1 cellular context compared by ENCODE assay signal in the genomic region with DNA sequence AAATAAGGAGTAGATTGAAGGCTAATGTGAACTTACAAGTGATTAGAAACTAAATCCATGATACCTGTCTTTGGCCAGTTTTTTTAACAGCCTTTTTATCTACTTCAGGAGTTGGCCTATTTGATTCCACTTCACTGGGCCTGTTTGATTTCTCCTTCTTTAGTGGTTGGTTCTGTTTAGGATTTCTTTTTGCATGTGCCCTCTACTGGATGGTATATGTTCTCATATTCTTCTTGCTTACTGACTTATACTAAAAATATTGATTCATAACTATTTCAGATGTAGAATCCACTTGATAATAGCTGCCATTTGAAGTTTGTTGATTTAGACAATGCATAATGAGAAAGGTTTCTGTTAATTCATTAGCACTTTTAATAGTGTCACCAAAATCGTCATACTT.
TF ChIP-seq lines count a peak whose summit lies in the region.

No MANE protein-coding gene starts in this region.

TF ChIP-seq in WTC11, 78 proteins besides CTCF, POLR2A, EP300 and RAD21 (continued from another document):
- TF ChIP-seq, protein P1, sequence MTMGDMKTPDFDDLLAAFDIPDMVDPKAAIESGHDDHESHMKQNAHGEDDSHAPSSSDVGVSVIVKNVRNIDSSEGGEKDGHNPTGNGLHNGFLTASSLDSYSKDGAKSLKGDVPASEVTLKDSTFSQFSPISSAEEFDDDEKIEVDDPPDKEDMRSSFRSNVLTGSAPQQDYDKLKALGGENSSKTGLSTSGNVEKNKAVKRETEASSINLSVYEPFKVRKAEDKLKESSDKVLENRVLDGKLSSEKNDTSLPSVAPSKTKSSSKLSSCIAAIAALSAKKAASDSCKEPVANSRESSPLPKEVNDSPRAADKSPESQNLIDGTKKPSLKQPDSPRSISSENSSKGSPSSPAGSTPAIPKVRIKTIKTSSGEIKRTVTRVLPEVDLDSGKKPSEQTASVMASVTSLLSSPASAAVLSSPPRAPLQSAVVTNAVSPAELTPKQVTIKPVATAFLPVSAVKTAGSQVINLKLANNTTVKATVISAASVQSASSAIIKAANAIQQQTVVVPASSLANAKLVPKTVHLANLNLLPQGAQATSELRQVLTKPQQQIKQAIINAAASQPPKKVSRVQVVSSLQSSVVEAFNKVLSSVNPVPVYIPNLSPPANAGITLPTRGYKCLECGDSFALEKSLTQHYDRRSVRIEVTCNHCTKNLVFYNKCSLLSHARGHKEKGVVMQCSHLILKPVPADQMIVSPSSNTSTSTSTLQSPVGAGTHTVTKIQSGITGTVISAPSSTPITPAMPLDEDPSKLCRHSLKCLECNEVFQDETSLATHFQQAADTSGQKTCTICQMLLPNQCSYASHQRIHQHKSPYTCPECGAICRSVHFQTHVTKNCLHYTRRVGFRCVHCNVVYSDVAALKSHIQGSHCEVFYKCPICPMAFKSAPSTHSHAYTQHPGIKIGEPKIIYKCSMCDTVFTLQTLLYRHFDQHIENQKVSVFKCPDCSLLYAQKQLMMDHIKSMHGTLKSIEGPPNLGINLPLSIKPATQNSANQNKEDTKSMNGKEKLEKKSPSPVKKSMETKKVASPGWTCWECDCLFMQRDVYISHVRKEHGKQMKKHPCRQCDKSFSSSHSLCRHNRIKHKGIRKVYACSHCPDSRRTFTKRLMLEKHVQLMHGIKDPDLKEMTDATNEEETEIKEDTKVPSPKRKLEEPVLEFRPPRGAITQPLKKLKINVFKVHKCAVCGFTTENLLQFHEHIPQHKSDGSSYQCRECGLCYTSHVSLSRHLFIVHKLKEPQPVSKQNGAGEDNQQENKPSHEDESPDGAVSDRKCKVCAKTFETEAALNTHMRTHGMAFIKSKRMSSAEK (CRISPR knock-in tag; IDR thresholded peaks at IDR 0.05; ENCODE audit: borderline replicate concordance), result no peak
- TF ChIP-seq, protein P2, sequence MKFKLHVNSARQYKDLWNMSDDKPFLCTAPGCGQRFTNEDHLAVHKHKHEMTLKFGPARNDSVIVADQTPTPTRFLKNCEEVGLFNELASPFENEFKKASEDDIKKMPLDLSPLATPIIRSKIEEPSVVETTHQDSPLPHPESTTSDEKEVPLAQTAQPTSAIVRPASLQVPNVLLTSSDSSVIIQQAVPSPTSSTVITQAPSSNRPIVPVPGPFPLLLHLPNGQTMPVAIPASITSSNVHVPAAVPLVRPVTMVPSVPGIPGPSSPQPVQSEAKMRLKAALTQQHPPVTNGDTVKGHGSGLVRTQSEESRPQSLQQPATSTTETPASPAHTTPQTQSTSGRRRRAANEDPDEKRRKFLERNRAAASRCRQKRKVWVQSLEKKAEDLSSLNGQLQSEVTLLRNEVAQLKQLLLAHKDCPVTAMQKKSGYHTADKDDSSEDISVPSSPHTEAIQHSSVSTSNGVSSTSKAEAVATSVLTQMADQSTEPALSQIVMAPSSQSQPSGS (CRISPR knock-in tag; IDR thresholded peaks at IDR 0.05; ENCODE audit: borderline replicate concordance, low read depth), result no peak
- TF ChIP-seq TEAD1 (CRISPR knock-in tag; IDR thresholded peaks at IDR 0.05) (no peak), NR1H2 (CRISPR knock-in tag; IDR thresholded peaks at IDR 0.05) (no peak), OVOL2 (CRISPR knock-in tag; IDR thresholded peaks at IDR 0.05; ENCODE audit: borderline replicate concordance) (no peak), ZNF263 (CRISPR knock-in tag; IDR thresholded peaks at IDR 0.05; ENCODE audit: low read depth) (no peak), ATF1 (CRISPR knock-in tag; IDR thresholded peaks at IDR 0.05) (no peak), FOXK1 (CRISPR knock-in tag; IDR thresholded peaks at IDR 0.05) (no peak), IRF2 (CRISPR knock-in tag; IDR thresholded peaks at IDR 0.05; ENCODE audit: borderline replicate concordance, low read depth) (no peak), HMGXB4 (CRISPR knock-in tag; IDR thresholded peaks at IDR 0.05) (no peak), ZNF423 (CRISPR knock-in tag; IDR thresholded peaks at IDR 0.05) (no peak), CREM (CRISPR knock-in tag; IDR thresholded peaks at IDR 0.05) (no peak), ZBTB21 (CRISPR knock-in tag; IDR thresholded peaks at IDR 0.05; ENCODE audit: borderline replicate concordance) (no peak)
- TF ChIP-seq, protein P3, sequence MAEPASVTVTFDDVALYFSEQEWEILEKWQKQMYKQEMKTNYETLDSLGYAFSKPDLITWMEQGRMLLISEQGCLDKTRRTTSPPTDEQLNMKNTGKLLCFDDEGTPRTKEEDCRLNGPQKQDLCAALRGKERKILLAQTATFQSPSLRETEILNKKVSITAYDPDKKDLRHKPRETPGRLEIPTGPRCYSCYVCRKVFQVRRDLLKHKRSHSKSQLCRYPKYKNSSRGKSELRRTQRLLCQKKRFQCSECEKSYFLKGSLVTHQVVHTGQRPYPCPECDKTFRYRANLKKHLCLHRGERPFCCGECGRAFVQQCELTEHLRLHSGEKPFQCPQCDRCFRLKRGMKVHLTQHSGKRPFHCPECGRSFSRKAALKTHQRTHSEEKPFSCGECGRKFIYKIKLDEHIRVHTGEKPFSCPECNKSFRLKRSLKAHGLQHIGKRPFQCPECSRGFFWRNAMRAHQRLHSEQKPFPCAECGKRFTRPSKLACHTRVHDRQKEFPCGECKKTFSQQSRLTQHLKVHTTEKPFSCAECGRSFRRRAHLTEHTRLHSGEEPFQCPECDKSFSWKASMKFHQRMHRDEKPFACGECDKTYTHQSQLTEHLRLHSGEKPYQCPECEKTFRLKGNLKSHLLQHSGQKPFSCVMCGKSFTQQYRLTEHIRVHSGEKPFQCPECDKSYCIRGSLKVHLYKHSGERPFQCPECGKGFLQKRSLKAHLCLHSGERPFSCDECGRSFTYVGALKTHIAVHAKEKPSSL (CRISPR knock-in tag; conservative IDR thresholded peaks at IDR 0.05), result no peak
